In genomic region chr17:59106463-59107305, GRCh38 we compare ENCODE assay signal across 7 cellular contexts. TPM values are rescaled to one million over a fixed set of nuclear protein-coding genes. Genes with fewer than 3 reads are reported as not detected.
DNase-seq lines count a peak whose midpoint lies in the region; ATAC-seq and TF ChIP-seq lines count a peak whose summit lies in the region.

Gene TRIM37 (minus strand): TSS chr17:59106880. CDS start chr17:59106461, 419 bp downstream.

- ATAC-seq in GM18508 (IDR thresholded peaks at IDR 0.05; ENCODE audit: insufficient read depth, unreplicated experiment) = peak; percentile 59
- ATAC-seq in HG03025 (IDR thresholded peaks at IDR 0.05; ENCODE audit: low FRiP score, unreplicated experiment) = peak; percentile 87

- H3K27me3 ChIP-seq in hepatocyte = no peaks in the 10 kb centered on the region

- WGBS in hepatocyte (ENCODE audit: low lambda C conversion rate, missing lambda C conversion rate) = 1% methylated on average over 81 of the region's 89 CpGs

- H3K9me2 ChIP-seq in hepatocyte (replicated peaks; ENCODE audit: insufficient read depth) = no peaks in the 10 kb centered on the region

- DNase-seq in NCI-H2081 (lab: John Stamatoyannopoulos, UW) (peak; percentile 99 to 100), T1000 (lab: John Stamatoyannopoulos, UW) (peak; percentile 100), astrocyte of the hippocampus (ENCODE audit: low read depth, low spot score) (peak; percentile 100), hepatocyte (ENCODE audit: low spot score) (peak; percentile 99), retina (peak; percentile 98)

- peak within 1 kb of the TSS; percentile 79 for H3K4me2 ChIP-seq in hepatocyte

- H4K20me1 ChIP-seq in hepatocyte (ENCODE audit: insufficient read depth, poor library complexity, severe bottlenecking) = no peaks in the 10 kb centered on the region

- no peak for TF ChIP-seq CTCF in hepatocyte (IDR thresholded peaks at IDR 0.05; ENCODE audit: poor library complexity)

- H3K79me2 ChIP-seq in hepatocyte = peaks cover 36% of the 10 kb centered on the region

- H3K36me3 ChIP-seq in hepatocyte (replicated peaks; ENCODE audit: insufficient read depth, low read depth) = no peaks in the 10 kb centered on the region

- no peaks in the 10 kb centered on the region for H3K9me3 ChIP-seq in hepatocyte (ENCODE audit: low read depth)

- no peaks in the 10 kb centered on the region for H3K4me1 ChIP-seq in hepatocyte (ENCODE audit: insufficient read depth)

- H3K27ac ChIP-seq in hepatocyte = peak within 1 kb of the TSS; percentile 79

- peak within 1 kb of the TSS; percentile 74 for H2AFZ ChIP-seq in hepatocyte

- H3K4me3 ChIP-seq in hepatocyte = peak within 1 kb of the TSS; percentile 59

RNA-seq across cellular contexts. Expression of gene TRIM37, which starts in this region (rescaled TPM):
- total RNA-seq in hepatocyte = 20.3 and 22.8 TPM in 2 replicates
- polyA plus RNA-seq in hepatocyte = 9.7 and 11.3 TPM in 2 replicates

Comparison
In these comparisons a context has a peak if more than half of its experiments do, and no peak if none do; other contexts are left out.
1. Peak in every context shown above with its lines: DNase-seq, ATAC-seq, H3K4me3 ChIP-seq and H3K27ac ChIP-seq.